In genomic region chr5:165361143-165361542, GRCh38 we compare ENCODE assay signal across 19 cellular contexts.
DNase-seq lines count a peak whose midpoint lies in the region; ATAC-seq, FAIRE-seq and TF ChIP-seq lines count a peak whose summit lies in the region.
"Had no signal": no experiment of that assay in that cellular context is flagged by ENCODE, and none has a peak within 500 bp of the region (broad histone marks: within the 10 kb centered on the region; RNA-seq: fewer than 3 reads in every experiment).

No MANE protein-coding gene starts in this region.

- H3K9me3 ChIP-seq in HEK293 (ENCODE audit: control insufficient read depth, insufficient read depth, low read depth, low read length) (no peaks in the 10 kb centered on the region), H1 (ENCODE audit: insufficient read depth in 2 of 2, low read depth in 1 of 2, low read length in 1 of 2) (no peaks in the 10 kb centered on the region; a peak in 1 of 4 replicates), psoas muscle (no peaks in the 10 kb centered on the region)

- H3K27ac ChIP-seq in HEK293 (ENCODE audit: extremely low read depth, low read depth, low read length), result no peak overlapping the region
- H3K27ac ChIP-seq in H1 (ENCODE audit: low read depth, low read length), result no peak overlapping the region
- H3K27ac ChIP-seq in psoas muscle, result no peak overlapping the region

- no peak for FAIRE-seq in H1 (lab: Jason Lieb, UNC)
- FAIRE-seq: HepG2, K562 had no signal

- no peak overlapping the region for H2BK15ac ChIP-seq in H1 (ENCODE audit: low read length)

- POLR2A ChIA-PET in HEK293 (lab: Yijun Ruan, JAX) (no interaction called here), H1 (lab: Charles Lee; ENCODE audit: partially characterized antibody) (no interaction called here)

- TF ChIP-seq CTCF in HEK293 (tag by site-specific recombination; IDR thresholded peaks at IDR 0.05) (no peak), H1 (IDR thresholded peaks at IDR 0.05; ENCODE audit: control extremely low read depth in 1 of 3, insufficient read depth in 1 of 3, low read depth in 1 of 3, low read length in 3 of 3) (no peak), psoas muscle (IDR thresholded peaks at IDR 0.05) (no peak)

- no peak overlapping the region for H4K5ac ChIP-seq in H1 (ENCODE audit: insufficient read length, low read depth, low read length)

- H3K23ac ChIP-seq in H1 (ENCODE audit: insufficient read length), result no peak overlapping the region

- H3K4me3 ChIP-seq in HEK293 (ENCODE audit: low read depth, low read length), result no peak overlapping the region
- no peak overlapping the region for H3K4me3 ChIP-seq in H1 (ENCODE audit: extremely low read depth in 1 of 4, insufficient read depth in 2 of 4, low read depth in 3 of 4, low read length in 4 of 4)
- H3K4me3 ChIP-seq in psoas muscle, result no peak overlapping the region
- H3K4me3 ChIP-seq: K562 had no signal

- H2BK120ac ChIP-seq in H1 (replicated peaks; ENCODE audit: low read depth, low read length), result no peak overlapping the region

- peak; percentile 75 to 81 for DNase-seq in NCI-H524 (lab: John Stamatoyannopoulos, UW)
- no peak for DNase-seq in NCI-H524 treated with DMSO at 0.1 percent for 48 hours (lab: John Stamatoyannopoulos, UW)
- DNase-seq in NCI-H146 (lab: John Stamatoyannopoulos, UW), result peak; percentile 89
- DNase-seq in H1 (ENCODE audit: low read depth in 1 of 2, low spot score in 2 of 2), result no peak
- no peak for DNase-seq in psoas muscle
- no peak for DNase-seq in stimulated activated CD4-positive, alpha-beta T cell treated with anti-CD3 and anti-CD28 coated beads, Interleukin-15, amount 100 ng/mL, for 24 hours
- DNase-seq: AML-193, DMS53, GF-D8, H7, HFFc6, NCI-H1930, NCI-H345, SIG-M5 had no signal

- CTCF ChIA-PET in HEK293 (lab: Yijun Ruan, JAX), result no interaction called here
- CTCF ChIA-PET in H1 (lab: Charles Lee; ENCODE audit: partially characterized antibody), result interaction anchor here (1.7 kb wide), 1 partner anchor 9 kb away, joined by 3 read pairs; no protein-coding TSS in a partner anchor

- no peak overlapping the region for H4K91ac ChIP-seq in H1 (replicated peaks; ENCODE audit: insufficient read length, low read length)

- H3K36me3 ChIP-seq in HEK293 (ENCODE audit: control insufficient read depth in 2 of 2, insufficient read depth in 1 of 2, low read length in 2 of 2) (no peaks in the 10 kb centered on the region), H1 (ENCODE audit: control insufficient read depth in 2 of 4, insufficient read depth in 4 of 4, low read length in 3 of 4) (no peaks in the 10 kb centered on the region), psoas muscle (ENCODE audit: insufficient read depth in 1 of 2, low read depth in 1 of 2) (no peaks in the 10 kb centered on the region)

- H2BK5ac ChIP-seq in H1 (ENCODE audit: low read depth, low read length), result no peak overlapping the region

- intact Hi-C loops in psoas muscle (cut with DNase I), result no loop called here

- H3K18ac ChIP-seq in H1 (ENCODE audit: extremely low read depth, low read length), result no peak overlapping the region

- 85% methylated on average over 4 of the region's 4 CpGs; no CpG with 5 or more reads in 1 of the 2 experiments for WGBS in H1 (ENCODE audit: extremely low coverage in 1 of 2, insufficient coverage in 1 of 2, insufficient read length in 1 of 2, insufficient replicate concordance in 2 of 2, low coverage in 1 of 2, low lambda C conversion rate in 2 of 2, missing lambda C conversion rate in 1 of 2), 2 experiments
- 35 to 59% (median 45%) methylated on average over 4 of the region's 4 CpGs for WGBS in psoas muscle, 3 donors

- no peaks in the 10 kb centered on the region for H3K79me1 ChIP-seq in H1 (ENCODE audit: low read depth, low read length)

- no peak overlapping the region for H3K9ac ChIP-seq in H1 (replicated peaks in 1 of 4; ENCODE audit: extremely low read depth in 1 of 4, low read depth in 3 of 4, low read length in 3 of 4)

- H2AK5ac ChIP-seq in H1 (ENCODE audit: low read depth, low read length), result no peak overlapping the region

- no peak overlapping the region for H3K4ac ChIP-seq in H1 (replicated peaks; ENCODE audit: insufficient read length, low read depth, low read length)

- H3K4me1 ChIP-seq in HEK293 (ENCODE audit: control insufficient read depth, insufficient read depth, low read length), result no peaks in the 10 kb centered on the region
- H3K4me1 ChIP-seq in H1 (replicated peaks in 1 of 4; ENCODE audit: control insufficient read depth in 3 of 4, insufficient read depth in 4 of 4, low read length in 3 of 4), result no peaks in the 10 kb centered on the region
- H3K4me1 ChIP-seq in psoas muscle, result no peaks in the 10 kb centered on the region

- H3K56ac ChIP-seq in H1 (replicated peaks; ENCODE audit: insufficient read length, low read depth, low read length), result no peak overlapping the region

- 0 out of 2 replicates have a peak, but pooled peaks cover 1% of the 10 kb centered on the region for H3K23me2 ChIP-seq in H1 (ENCODE audit: low read depth, low read length)

- ATAC-seq in HG03571 (IDR thresholded peaks at IDR 0.05; ENCODE audit: unreplicated experiment) (no peak), psoas muscle (no peak)
- ATAC-seq: HepG2, K562, SK-N-SH treated with all-trans-retinoic acid at 6 μM for 48 hours had no signal

- no peaks in the 10 kb centered on the region for H3K79me2 ChIP-seq in H1 (ENCODE audit: control insufficient read depth in 1 of 2, insufficient read depth in 2 of 2, low read length in 2 of 2)

- no peak overlapping the region for H2BK12ac ChIP-seq in H1 (ENCODE audit: low read depth, low read length)

- no peak for TF ChIP-seq EP300 in H1 (IDR thresholded peaks at IDR 0.05; ENCODE audit: borderline replicate concordance in 1 of 2, low read depth in 2 of 2, low read length in 2 of 2)

- no peak overlapping the region for H3K4me2 ChIP-seq in H1 (ENCODE audit: insufficient read depth in 1 of 2, low read depth in 2 of 2, low read length in 2 of 2)

- H3K27me3 ChIP-seq in H1 (replicated peaks in 1 of 4; ENCODE audit: control insufficient read depth in 3 of 4, extremely low read depth in 1 of 4, insufficient read depth in 3 of 4, low read length in 3 of 4), result no peaks in the 10 kb centered on the region
- H3K27me3 ChIP-seq in psoas muscle (ENCODE audit: insufficient read depth in 3 of 3, low read length in 2 of 3), result no peaks in the 10 kb centered on the region

- H4K8ac ChIP-seq in H1 (ENCODE audit: extremely low read depth, insufficient read depth, low read length), result no peak overlapping the region

- H2BK20ac ChIP-seq in H1 (ENCODE audit: low read length), result no peak overlapping the region

- no peak for TF ChIP-seq RAD21 in H1 (IDR thresholded peaks at IDR 0.05 in 1 of 2, conservative IDR thresholded peaks at IDR 0.05 in 1 of 2; ENCODE audit: low read depth in 2 of 2, low read length in 2 of 2)

- H4K20me1 ChIP-seq in H1 (replicated peaks in 1 of 2; ENCODE audit: control insufficient read depth in 1 of 2, insufficient read depth in 2 of 2, low read length in 2 of 2), result no peaks in the 10 kb centered on the region

- no peak overlapping the region for H3K14ac ChIP-seq in H1 (ENCODE audit: insufficient read length)

- no peak overlapping the region for H2AFZ ChIP-seq in H1 (ENCODE audit: low read length)

- no peak for TF ChIP-seq POLR2A in H1 (IDR thresholded peaks at IDR 0.05; ENCODE audit: control extremely low read depth in 1 of 2, low read depth in 2 of 2, low read length in 2 of 2)

TF ChIP-seq in HEK293, 187 proteins besides CTCF, POLR2A, EP300 and RAD21:
- TF ChIP-seq SCRT2 (tag by site-specific recombination; IDR thresholded peaks at IDR 0.05) (0 out of 2 replicates have a peak, but pooled peaks have one; percentile 12), SP3 (tag by site-specific recombination; IDR thresholded peaks at IDR 0.05) (no peak)
TF ChIP-seq in HEK293: peak in this region for 1.

TF ChIP-seq in H1, 55 proteins besides CTCF, POLR2A, EP300 and RAD21:
- TF ChIP-seq E2F6 (IDR thresholded peaks at IDR 0.05), result no peak
- TF ChIP-seq EGR1 (IDR thresholded peaks at IDR 0.05; ENCODE audit: borderline replicate concordance, low read depth, low read length), result no peak
- peak; percentile 63; the same call in 1 of the 2 replicates for TF ChIP-seq SRF (IDR thresholded peaks at IDR 0.05; ENCODE audit: low read depth, low read length)

Comparison
In these comparisons a context has a peak if more than half of its experiments do, and no peak if none do; other contexts are left out.
1. DNase-seq: peak in NCI-H524 (2 of 2) and NCI-H146 (single experiment); none in NCI-H524 treated with DMSO at 0.1 percent for 48 hours (single experiment), H1 (0 of 2), psoas muscle (0 of 2) and stimulated activated CD4-positive, alpha-beta T cell treated with anti-CD3 and anti-CD28 coated beads, Interleukin-15, amount 100 ng/mL, for 24 hours (single experiment).